17 cellular contexts compared by ENCODE assay signal in the genomic region with DNA sequence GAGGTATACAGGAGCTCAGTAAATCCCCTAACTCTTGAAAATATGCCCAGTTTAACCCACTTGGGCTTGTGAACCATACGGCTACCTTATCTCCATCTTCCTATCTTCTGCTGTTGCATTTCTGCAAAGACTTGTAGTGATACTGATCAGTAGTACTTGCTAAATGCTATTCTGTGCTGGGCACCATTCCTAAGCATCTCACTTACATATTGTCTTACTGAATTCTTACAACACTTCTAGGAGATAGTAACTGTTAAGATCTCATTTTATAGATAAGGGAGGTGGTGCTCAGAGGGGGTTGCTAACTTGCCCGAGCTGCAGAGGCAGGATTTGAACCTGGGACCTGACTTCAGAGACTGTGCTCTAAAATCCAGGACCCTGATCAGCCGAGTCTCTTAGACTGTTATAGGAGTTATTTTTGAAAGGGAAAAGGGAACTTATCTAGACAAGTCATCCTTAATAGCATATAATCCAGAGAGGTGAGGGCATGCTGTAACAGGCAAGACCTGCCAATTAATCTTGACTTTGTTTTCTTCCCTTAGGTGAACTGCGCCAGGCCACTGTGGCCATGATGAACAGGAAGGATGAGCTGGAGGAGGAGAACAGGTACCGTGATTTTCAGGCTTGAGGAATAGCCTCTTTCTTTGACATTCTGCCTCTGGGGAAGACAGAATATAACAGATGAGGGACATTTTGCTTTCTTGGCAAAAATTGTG.
A peak's percentile ranks its signal among the peaks of the same experiment; 100 is the strongest.
DNase-seq lines count a peak whose midpoint lies in the region; ATAC-seq, FAIRE-seq and TF ChIP-seq lines count a peak whose summit lies in the region.
"Had no signal": no experiment of that assay in that cellular context is flagged by ENCODE, and none has a peak within 500 bp of the region (broad histone marks: within the 10 kb centered on the region; RNA-seq: fewer than 3 reads in every experiment).

No MANE protein-coding gene starts in this region.

- 96% methylated on average over 5 of the region's 5 CpGs for WGBS in HepG2 (ENCODE audit: low lambda C conversion rate)
- 96% methylated on average over 5 of the region's 5 CpGs for WGBS in right lobe of liver (ENCODE audit: insufficient coverage, low coverage, low lambda C conversion rate, missing lambda C conversion rate)

- FAIRE-seq in HepG2 (lab: Jason Lieb, UNC), result no peak
- FAIRE-seq in bronchial epithelial cell (lab: Jason Lieb, UNC), result no peak
- no peak for FAIRE-seq in kidney (lab: Jason Lieb, UNC)
- FAIRE-seq: A204.1 had no signal

- no peak overlapping the region for H3K4me2 ChIP-seq in HepG2 (ENCODE audit: low read depth, low read length)
- H3K4me2 ChIP-seq: KMS-11 had no signal

- H3K4me3 ChIP-seq in HepG2 (replicated peaks in 1 of 3; ENCODE audit: insufficient read depth in 1 of 3, low read depth in 2 of 3, low read length in 3 of 3), result no peak overlapping the region
- H3K4me3 ChIP-seq in right lobe of liver, result no peak overlapping the region
- H3K4me3 ChIP-seq in bronchial epithelial cell (ENCODE audit: low read depth, low read length), result no peak overlapping the region
- no peak overlapping the region for H3K4me3 ChIP-seq in kidney (ENCODE audit: low read length in 2 of 2)

- H3K4me1 ChIP-seq in HepG2 (ENCODE audit: insufficient read depth, low read length), result peaks cover under 1% of the 10 kb centered on the region; the same call in 1 of the 2 replicates
- no peaks in the 10 kb centered on the region for H3K4me1 ChIP-seq in right lobe of liver
- H3K4me1 ChIP-seq in kidney (ENCODE audit: control insufficient read depth in 1 of 2, insufficient read depth in 1 of 2, low read depth in 1 of 2, low read length in 2 of 2), result peaks cover 6 to 8% of the 10 kb centered on the region in 2 donors

- TF ChIP-seq EP300 in HepG2 (IDR thresholded peaks at IDR 0.05; ENCODE audit: low read depth in 2 of 2, low read length in 2 of 2), result no peak
- no peak for TF ChIP-seq EP300 in HepG2 (CRISPR knock-in tag; IDR thresholded peaks at IDR 0.05; ENCODE audit: borderline replicate concordance)

- in situ Hi-C loops in HepG2 (cut with HindIII; ENCODE audit: extremely low pct_ligation_motif_present, low pct_unique_long_range_greater_than_20kb), result no loop called here

- TF ChIP-seq RAD21 in HepG2 (CRISPR knock-in tag; IDR thresholded peaks at IDR 0.05), result no peak

- TF ChIP-seq POLR2A in HepG2 (IDR thresholded peaks at IDR 0.05; ENCODE audit: insufficient read depth in 1 of 2, low read depth in 2 of 2, low read length in 2 of 2), result no peak
- TF ChIP-seq POLR2A in right lobe of liver (IDR thresholded peaks at IDR 0.05), result no peak

- H3K9ac ChIP-seq in HepG2 (ENCODE audit: insufficient read depth, low read depth, low read length) (no peak overlapping the region), kidney (ENCODE audit: low read length in 2 of 2) (no peak overlapping the region)
- H3K9ac ChIP-seq: KMS-11 had no signal

- CTCF ChIA-PET in HepG2 (lab: Yijun Ruan, JAX; ENCODE audit: low intra/inter-chr PET ratio, low total read pairs), result no interaction called here

- H4K20me1 ChIP-seq in HepG2 (ENCODE audit: insufficient read depth, low read length), result no peaks in the 10 kb centered on the region

- no peak for TF ChIP-seq CTCF in HepG2 (CRISPR knock-in tag; IDR thresholded peaks at IDR 0.05)
- TF ChIP-seq CTCF in right lobe of liver (IDR thresholded peaks at IDR 0.05), result no peak
- TF ChIP-seq CTCF in bronchial epithelial cell (IDR thresholded peaks at IDR 0.05; ENCODE audit: insufficient read depth, low read length, severe bottlenecking), result no peak
- no peak for TF ChIP-seq CTCF in kidney (IDR thresholded peaks at IDR 0.05; ENCODE audit: borderline replicate concordance, extremely low read depth, insufficient read depth)

- H3K79me2 ChIP-seq in HepG2 (ENCODE audit: insufficient read depth, low read length), result no peaks in the 10 kb centered on the region

- H3K36me3 ChIP-seq in HepG2 (replicated peaks in 1 of 2; ENCODE audit: control insufficient read depth in 1 of 2, insufficient read depth in 2 of 2, low read length in 2 of 2), result no peaks in the 10 kb centered on the region
- H3K36me3 ChIP-seq in right lobe of liver, result no peaks in the 10 kb centered on the region
- H3K36me3 ChIP-seq in bronchial epithelial cell (ENCODE audit: control insufficient read depth, insufficient read depth, low read length), result peaks cover 1% of the 10 kb centered on the region
- peaks cover 10 to 19% of the 10 kb centered on the region in 2 donors for H3K36me3 ChIP-seq in kidney (ENCODE audit: control insufficient read depth in 1 of 2, insufficient read depth in 2 of 2, low read length in 2 of 2)

- intact Hi-C loops in HepG2 (cut with micrococcal nuclease; ENCODE audit: unreplicated experiment), result no loop called here
- intact Hi-C loops in right lobe of liver (cut with DNase I), result no loop called here
- intact Hi-C loops in kidney (cut with DNase I), result no loop called here

- H3K27ac ChIP-seq in HepG2 (ENCODE audit: extremely low read length, insufficient read depth, low read length) (no peak overlapping the region), right lobe of liver (no peak overlapping the region), kidney (ENCODE audit: low read depth in 2 of 2, low read length in 2 of 2) (no peak overlapping the region)
- H3K27ac ChIP-seq: KMS-11 had no signal

- BruUV-seq in HepG2 (replicated peaks; lab: Mats Ljungman, UMichigan), result no TSS peak

- H3K9me3 ChIP-seq in HepG2 (ENCODE audit: low read length) (no peaks in the 10 kb centered on the region), right lobe of liver (no peaks in the 10 kb centered on the region), kidney (ENCODE audit: control insufficient read depth in 1 of 2, low read length in 2 of 2) (no peaks in the 10 kb centered on the region)

- DNase-seq in HepG2 (ENCODE audit: low spot score) (no peak), right lobe of liver (no peak), bronchial epithelial cell (ENCODE audit: low read depth) (peak; percentile 58), kidney (peak; percentile 14), H4 (ENCODE audit: low spot score) (no peak)
- no peak for DNase-seq in stimulated activated CD4-positive, alpha-beta T cell treated with anti-CD3 and anti-CD28 coated beads, Interleukin-4, amount 100 ng/mL, for 24 hours
- DNase-seq: DMS79, H9, HFFc6, NCI-H1105 treated with DMSO at 0.1 percent for 48 hours, NCI-H2029 treated with DMSO at 0.1 percent for 48 hours, NCI-H446 treated with DMSO at 0.1 percent for 48 hours, NCI-H69, T-cell had no signal

- H2AFZ ChIP-seq in HepG2 (ENCODE audit: low read length), result no peak overlapping the region

- H3K27me3 ChIP-seq in HepG2 (ENCODE audit: control insufficient read depth in 1 of 2, insufficient read depth in 2 of 2, low read length in 2 of 2), result no peaks in the 10 kb centered on the region
- no peaks in the 10 kb centered on the region for H3K27me3 ChIP-seq in right lobe of liver
- no peaks in the 10 kb centered on the region for H3K27me3 ChIP-seq in bronchial epithelial cell (ENCODE audit: control insufficient read depth, insufficient read depth, low read length)

- POLR2A ChIA-PET in HepG2 (lab: Yijun Ruan, JAX), result no interaction called here

- ATAC-seq in HepG2 (no peak), right lobe of liver (no peak), GM21423 (IDR thresholded peaks at IDR 0.05; ENCODE audit: unreplicated experiment) (no peak)
- ATAC-seq: T-cell had no signal

TF ChIP-seq in HepG2, 621 proteins besides CTCF, POLR2A, EP300 and RAD21:
- TF ChIP-seq MAFF (IDR thresholded peaks at IDR 0.05; ENCODE audit: low read depth, low read length) (0 out of 2 replicates have a peak, but pooled peaks have one; percentile 31), MAFK (conservative IDR thresholded peaks at IDR 0.05 in 1 of 2, IDR thresholded peaks at IDR 0.05 in 1 of 2; ENCODE audit: low read length in 2 of 2) (peak in 1 of 2 experiments; percentile 14; a peak in 1 of 4 replicates), ZNF558 (CRISPR knock-in tag; IDR thresholded peaks at IDR 0.05; ENCODE audit: borderline replicate concordance) (no peak)

Comparison
In these comparisons a context has a peak if more than half of its experiments do, and no peak if none do; other contexts are left out.
1. DNase-seq: peak in bronchial epithelial cell (single experiment) and kidney (single experiment); none in HepG2 (single experiment), right lobe of liver (0 of 3), H4 (single experiment) and stimulated activated CD4-positive, alpha-beta T cell treated with anti-CD3 and anti-CD28 coated beads, Interleukin-4, amount 100 ng/mL, for 24 hours (single experiment).